ENCODE assay signal across 10 cellular contexts in the genomic region with DNA sequence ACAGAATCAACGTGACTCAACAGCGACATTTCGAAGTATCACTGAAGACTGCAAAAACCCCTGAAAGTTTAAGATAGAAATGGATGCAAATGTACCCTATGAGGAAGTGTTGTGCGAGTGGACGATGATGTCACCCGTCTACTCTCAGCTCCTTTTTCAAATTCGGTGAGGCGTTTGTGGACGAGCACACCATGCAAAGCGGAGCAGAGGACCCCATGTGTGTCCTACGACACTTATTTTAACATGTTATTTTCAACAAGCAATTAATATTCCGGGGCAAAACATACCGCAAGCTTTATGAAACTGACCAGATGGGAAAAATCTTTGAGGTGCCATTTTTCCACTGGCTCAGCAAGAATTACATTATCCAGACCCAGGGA. TPM values are rescaled to one million over a fixed set of nuclear protein-coding genes. Genes with fewer than 3 reads are reported as not detected.
DNase-seq lines count a peak whose midpoint lies in the region; ATAC-seq, FAIRE-seq and TF ChIP-seq lines count a peak whose summit lies in the region.
"Had no signal": no experiment of that assay in that cellular context is flagged by ENCODE, and none has a peak within 500 bp of the region (broad histone marks: within the 10 kb centered on the region; RNA-seq: fewer than 3 reads in every experiment).

No MANE protein-coding gene starts in this region.

- no peak overlapping the region for H2BK12ac ChIP-seq in mesenchymal stem cell (ENCODE audit: low read length in 2 of 2)

- H3K9me3 ChIP-seq in mesenchymal stem cell (ENCODE audit: control insufficient read depth, low read length) = no peaks in the 10 kb centered on the region

- H3K27ac ChIP-seq in coronary artery (peak overlapping the region; percentile 87 to 99), mesenchymal stem cell (ENCODE audit: low read length, poor library complexity, severe bottlenecking) (peak overlapping the region; percentile 94)

- peaks cover 0 to 40% of the 10 kb centered on the region in 2 experiments for H3K36me3 ChIP-seq in mesenchymal stem cell (ENCODE audit: control insufficient read depth in 1 of 2, insufficient read depth in 2 of 2, low read depth in 1 of 2, low read length in 2 of 2)

- no peak overlapping the region for H3K14ac ChIP-seq in mesenchymal stem cell (ENCODE audit: low read length in 2 of 2)

- no peaks in the 10 kb centered on the region for H3K36me3 Mint-ChIP-seq in activated T-cell treated with anti-CD3 and anti-CD28 coated beads, Interleukin-2, amount 50 U/mL, for 24 hours (ENCODE audit: low read depth)
- no peaks in the 10 kb centered on the region for H3K36me3 Mint-ChIP-seq in activated T-cell treated with anti-CD3 and anti-CD28 coated beads, Interleukin-2, amount 50 U/mL, for 72 hours (ENCODE audit: insufficient read depth in 2 of 2)
- H3K36me3 Mint-ChIP-seq in type B pancreatic cell = peaks cover 16% of the 10 kb centered on the region

- no peak overlapping the region for H4K8ac ChIP-seq in mesenchymal stem cell (ENCODE audit: low read length)

- peak overlapping the region; percentile 30 for H2AK5ac ChIP-seq in mesenchymal stem cell (ENCODE audit: low read length, severe bottlenecking)

- no peak for FAIRE-seq in GM19239 (lab: Jason Lieb, UNC)

- H3K4me3 ChIP-seq in coronary artery (peak overlapping the region; percentile 97), mesenchymal stem cell (ENCODE audit: insufficient read depth in 1 of 2, low read depth in 1 of 2, low read length in 2 of 2) (peak overlapping the region; percentile 57 to 82)

- DNase-seq in activated T-cell treated with anti-CD3 and anti-CD28 coated beads, Interleukin-2, amount 50 U/mL, for 24 hours = no peak
- no peak for DNase-seq in activated T-cell treated with anti-CD3 and anti-CD28 coated beads, Interleukin-2, amount 50 U/mL, for 72 hours
- no peak for DNase-seq in coronary artery (ENCODE audit: low spot score)
- no peak for DNase-seq in mesenchymal stem cell
- no peak for DNase-seq in type B pancreatic cell (ENCODE audit: extremely low spot score, unreplicated experiment)
- no peak for DNase-seq in GM19239 (ENCODE audit: insufficient read length, low spot score)
- DNase-seq: AML-193, NCI-H2171 treated with DMSO at 0.1 percent for 48 hours had no signal

- H3K27me3 ChIP-seq in mesenchymal stem cell (ENCODE audit: control insufficient read depth in 1 of 2, insufficient read depth in 1 of 2, low read length in 2 of 2) = peaks cover 0 to 14% of the 10 kb centered on the region in 2 experiments

- peaks cover 16% of the 10 kb centered on the region for H3K79me1 ChIP-seq in mesenchymal stem cell (replicated peaks; ENCODE audit: low read length, poor library complexity, severe bottlenecking)

- no peak overlapping the region for H2AFZ ChIP-seq in mesenchymal stem cell (ENCODE audit: low read depth, low read length)

- H3K27ac Mint-ChIP-seq in activated T-cell treated with anti-CD3 and anti-CD28 coated beads, Interleukin-2, amount 50 U/mL, for 24 hours = no peak overlapping the region
- H3K27ac Mint-ChIP-seq in activated T-cell treated with anti-CD3 and anti-CD28 coated beads, Interleukin-2, amount 50 U/mL, for 72 hours = no peak overlapping the region
- peak overlapping the region; percentile 76 for H3K27ac Mint-ChIP-seq in type B pancreatic cell

- peak overlapping the region; percentile 32 for H3K4me3 Mint-ChIP-seq in activated T-cell treated with anti-CD3 and anti-CD28 coated beads, Interleukin-2, amount 50 U/mL, for 24 hours
- peak overlapping the region in 1 of 2 donors; percentile 84 for H3K4me3 Mint-ChIP-seq in activated T-cell treated with anti-CD3 and anti-CD28 coated beads, Interleukin-2, amount 50 U/mL, for 72 hours
- H3K4me3 Mint-ChIP-seq in type B pancreatic cell = peak overlapping the region; percentile 97

- peaks cover 42% of the 10 kb centered on the region for H3K27me3 Mint-ChIP-seq in activated T-cell treated with anti-CD3 and anti-CD28 coated beads, Interleukin-2, amount 50 U/mL, for 24 hours
- peaks cover 41% of the 10 kb centered on the region for H3K27me3 Mint-ChIP-seq in activated T-cell treated with anti-CD3 and anti-CD28 coated beads, Interleukin-2, amount 50 U/mL, for 72 hours (ENCODE audit: low read depth)
- peaks cover 17% of the 10 kb centered on the region for H3K27me3 Mint-ChIP-seq in type B pancreatic cell

- H3K4me1 Mint-ChIP-seq in activated T-cell treated with anti-CD3 and anti-CD28 coated beads, Interleukin-2, amount 50 U/mL, for 24 hours (ENCODE audit: low read depth) = peaks cover 9% of the 10 kb centered on the region
- H3K4me1 Mint-ChIP-seq in activated T-cell treated with anti-CD3 and anti-CD28 coated beads, Interleukin-2, amount 50 U/mL, for 72 hours (ENCODE audit: low read depth) = no peaks in the 10 kb centered on the region
- H3K4me1 Mint-ChIP-seq in type B pancreatic cell (ENCODE audit: unreplicated experiment) = peaks cover 12% of the 10 kb centered on the region

- no peak overlapping the region for H2BK15ac ChIP-seq in mesenchymal stem cell (ENCODE audit: low read depth, poor library complexity, severe bottlenecking)

- peaks cover 36% of the 10 kb centered on the region for H3K4me1 ChIP-seq in mesenchymal stem cell (ENCODE audit: control insufficient read depth, insufficient read depth, low read depth, low read length)

- H2BK120ac ChIP-seq in mesenchymal stem cell (ENCODE audit: low read depth, low read length) = no peak overlapping the region

- H3K9me3 Mint-ChIP-seq in activated T-cell treated with anti-CD3 and anti-CD28 coated beads, Interleukin-2, amount 50 U/mL, for 24 hours = no peaks in the 10 kb centered on the region
- no peaks in the 10 kb centered on the region for H3K9me3 Mint-ChIP-seq in activated T-cell treated with anti-CD3 and anti-CD28 coated beads, Interleukin-2, amount 50 U/mL, for 72 hours
- no peaks in the 10 kb centered on the region for H3K9me3 Mint-ChIP-seq in type B pancreatic cell

- H3K9ac ChIP-seq in mesenchymal stem cell (ENCODE audit: low read length) = peak overlapping the region; percentile 91

- no peak for ATAC-seq in activated T-cell treated with anti-CD3 and anti-CD28 coated beads, Interleukin-2, amount 50 U/mL, for 72 hours (replicated peaks in 1 of 2)
- ATAC-seq in HG02571 (IDR thresholded peaks at IDR 0.05; ENCODE audit: unreplicated experiment) (no peak), GM18870 (IDR thresholded peaks at IDR 0.05; ENCODE audit: unreplicated experiment) (no peak)

- H2BK5ac ChIP-seq in mesenchymal stem cell (ENCODE audit: low read depth, low read length, poor library complexity, severe bottlenecking) = peak overlapping the region; percentile 96

- peak overlapping the region in 1 of 2 experiments; percentile 54 for H3K4ac ChIP-seq in mesenchymal stem cell (ENCODE audit: low read depth in 1 of 2, low read length in 2 of 2)

- no peak overlapping the region for H4K91ac ChIP-seq in mesenchymal stem cell (ENCODE audit: low read length)

- 55% methylated on average over 13 of the region's 13 CpGs for WGBS in mesenchymal stem cell

- H3K4me2 ChIP-seq in mesenchymal stem cell (ENCODE audit: low read length, poor library complexity, severe bottlenecking) = peak overlapping the region; percentile 77

- TF ChIP-seq CTCF in coronary artery (IDR thresholded peaks at IDR 0.05) (no peak), type B pancreatic cell (conservative IDR thresholded peaks at IDR 0.05) (no peak)

- peak overlapping the region in 1 of 2 experiments; percentile 1 for H3K18ac ChIP-seq in mesenchymal stem cell (ENCODE audit: low read depth in 1 of 2, low read length in 2 of 2)

- H3K23ac ChIP-seq in mesenchymal stem cell (ENCODE audit: low read length in 2 of 2) = no peak overlapping the region

RNA-seq across cellular contexts. Expression of a gene that starts 2.0 kb away (rescaled TPM):
- total RNA-seq in activated T-cell treated with anti-CD3 and anti-CD28 coated beads, Interleukin-2, amount 50 U/mL, for 72 hours = 1 to 10 TPM in 1 of 2 donors, under 1 TPM in 1; 0.25 to 1.8 TPM
- 621 TPM for polyA plus RNA-seq in mesenchymal stem cell (2013, experiment 1 of 2)
- polyA plus RNA-seq in mesenchymal stem cell (2013, experiment 2 of 2) = 614 TPM
- total RNA-seq in type B pancreatic cell (ENCODE audit: low replicate concordance) = 58.4 and 150 TPM in 2 replicates

Comparison
In these comparisons a context has a peak if more than half of its experiments do, and no peak if none do; other contexts are left out.
1. RNA of a gene that starts 2.0 kb away (total RNA-seq): 58.4 to 150 TPM in type B pancreatic cell; 0.25 to 1.8 TPM in activated T-cell treated with anti-CD3 and anti-CD28 coated beads, Interleukin-2, amount 50 U/mL, for 72 hours; every median in the first group is over 10 times any median in the second.